Comparison of ENCODE assay signal across 8 cellular contexts in genomic region chr1:20483833-20484525, GRCh38. TPM values are rescaled to one million over a fixed set of nuclear protein-coding genes. Genes with fewer than 3 reads are reported as not detected.
DNase-seq lines count a peak whose midpoint lies in the region; ATAC-seq and TF ChIP-seq lines count a peak whose summit lies in the region.

No MANE protein-coding gene starts in this region.

- ATAC-seq in GM18511 (IDR thresholded peaks at IDR 0.05; ENCODE audit: unreplicated experiment) (no peak), HG03108 (IDR thresholded peaks at IDR 0.05; ENCODE audit: unreplicated experiment) (no peak)

- no peaks in the 10 kb centered on the region for H3K9me3 Mint-ChIP-seq in activated CD4-positive, alpha-beta memory T cell treated with anti-CD3 and anti-CD28 coated beads, Interleukin-2, amount 10 ng/mL, durations not matched to agents 7 days and 5 days
- H3K9me3 Mint-ChIP-seq in glutamatergic neuron (ENCODE audit: unreplicated experiment) (peaks cover 32% of the 10 kb centered on the region), osteocyte (ENCODE audit: unreplicated experiment) (no peaks in the 10 kb centered on the region)

- POLR2A ChIA-PET in activated CD4-positive, alpha-beta memory T cell treated with anti-CD3 and anti-CD28 coated beads, Interleukin-2, amount 10 ng/mL, durations not matched to agents 7 days and 5 days (lab: Charles Lee) = no interaction called here

- peak overlapping the region; percentile 35 for H3K4me3 Mint-ChIP-seq in activated CD4-positive, alpha-beta memory T cell treated with anti-CD3 and anti-CD28 coated beads, Interleukin-2, amount 10 ng/mL, durations not matched to agents 7 days and 5 days
- peak overlapping the region; percentile 99 for H3K4me3 Mint-ChIP-seq in glutamatergic neuron (ENCODE audit: unreplicated experiment)
- H3K4me3 Mint-ChIP-seq in osteocyte (ENCODE audit: unreplicated experiment) = peak overlapping the region; percentile 91

- H3K27ac Mint-ChIP-seq in activated CD4-positive, alpha-beta memory T cell treated with anti-CD3 and anti-CD28 coated beads, Interleukin-2, amount 10 ng/mL, durations not matched to agents 7 days and 5 days = no peak overlapping the region
- H3K27ac Mint-ChIP-seq in glutamatergic neuron (ENCODE audit: unreplicated experiment) = peak overlapping the region; percentile 92
- peak overlapping the region; percentile 69 for H3K27ac Mint-ChIP-seq in osteocyte (ENCODE audit: unreplicated experiment)

- peaks cover 74% of the 10 kb centered on the region for H3K27me3 Mint-ChIP-seq in activated CD4-positive, alpha-beta memory T cell treated with anti-CD3 and anti-CD28 coated beads, Interleukin-2, amount 10 ng/mL, durations not matched to agents 7 days and 5 days
- H3K27me3 Mint-ChIP-seq in glutamatergic neuron (ENCODE audit: unreplicated experiment) = peaks cover 26% of the 10 kb centered on the region
- H3K27me3 Mint-ChIP-seq in osteocyte (ENCODE audit: unreplicated experiment) = peaks cover 10% of the 10 kb centered on the region

- no peaks in the 10 kb centered on the region for H3K36me3 Mint-ChIP-seq in activated CD4-positive, alpha-beta memory T cell treated with anti-CD3 and anti-CD28 coated beads, Interleukin-2, amount 10 ng/mL, durations not matched to agents 7 days and 5 days (ENCODE audit: low read depth)
- H3K36me3 Mint-ChIP-seq in glutamatergic neuron (ENCODE audit: unreplicated experiment) (no peaks in the 10 kb centered on the region), osteocyte (ENCODE audit: unreplicated experiment) (no peaks in the 10 kb centered on the region)

- DNase-seq in activated CD8-positive, alpha-beta memory T cell treated with anti-CD3 and anti-CD28 coated beads for 24 hours = peak; percentile 64
- no peak for DNase-seq in activated CD8-positive, alpha-beta memory T cell treated with anti-CD3 and anti-CD28 coated beads, Interleukin-2, amount 50 U/mL, for 4 hours
- no peak for DNase-seq in activated CD4-positive, alpha-beta memory T cell treated with anti-CD3 and anti-CD28 coated beads, Interleukin-2, amount 10 ng/mL, durations not matched to agents 7 days and 5 days
- DNase-seq in glutamatergic neuron = peak; percentile 73
- DNase-seq in osteocyte (ENCODE audit: extremely low spot score, unreplicated experiment) = no peak
- DNase-seq in NCI-H446 treated with DMSO at 0.1 percent for 48 hours (lab: John Stamatoyannopoulos, UW) = no peak

- H3K4me1 Mint-ChIP-seq in activated CD4-positive, alpha-beta memory T cell treated with anti-CD3 and anti-CD28 coated beads, Interleukin-2, amount 10 ng/mL, durations not matched to agents 7 days and 5 days = peaks cover 11% of the 10 kb centered on the region
- peaks cover 35% of the 10 kb centered on the region for H3K4me1 Mint-ChIP-seq in glutamatergic neuron (ENCODE audit: low read depth, unreplicated experiment)
- H3K4me1 Mint-ChIP-seq in osteocyte (ENCODE audit: unreplicated experiment) = peaks cover 29% of the 10 kb centered on the region

- TF ChIP-seq CTCF in glutamatergic neuron (IDR thresholded peaks at IDR 0.05; ENCODE audit: partially characterized antibody, unreplicated experiment) (no peak), osteocyte (IDR thresholded peaks at IDR 0.05) (peak; percentile 29)

- CTCF ChIA-PET in activated CD4-positive, alpha-beta memory T cell treated with anti-CD3 and anti-CD28 coated beads, Interleukin-2, amount 10 ng/mL, durations not matched to agents 7 days and 5 days (lab: Charles Lee) = interaction anchor here (1.3 kb wide), 1 partner anchor 11 kb away, joined by 5 read pairs; no protein-coding TSS in a partner anchor

RNA-seq across cellular contexts. Expression of gene CAMK2N1, which starts 2.0 kb away (rescaled TPM):
- under 1 TPM; 0.63 to 0.88 TPM for total RNA-seq in activated CD4-positive, alpha-beta memory T cell treated with anti-CD3 and anti-CD28 coated beads, Interleukin-2, amount 10 ng/mL, durations not matched to agents 7 days and 5 days
- total RNA-seq in glutamatergic neuron (ENCODE audit: unreplicated experiment) = 120 TPM
- 26.8 and 30.0 TPM in 2 replicates for total RNA-seq in osteocyte

RNA-seq across cellular contexts. Expression of gene MUL1, which starts 24.0 kb away (rescaled TPM):
- 10 to 100 TPM; 21.0 to 21.8 TPM for total RNA-seq in activated CD4-positive, alpha-beta memory T cell treated with anti-CD3 and anti-CD28 coated beads, Interleukin-2, amount 10 ng/mL, durations not matched to agents 7 days and 5 days
- total RNA-seq in glutamatergic neuron (ENCODE audit: unreplicated experiment) (32.4 TPM), osteocyte (42.9 and 45.5 TPM in 2 replicates)

Comparison
In these comparisons a context has a peak if more than half of its experiments do, and no peak if none do; other contexts are left out.
1. DNase-seq: peak in activated CD8-positive, alpha-beta memory T cell treated with anti-CD3 and anti-CD28 coated beads for 24 hours (single experiment) and glutamatergic neuron (single experiment); none in activated CD8-positive, alpha-beta memory T cell treated with anti-CD3 and anti-CD28 coated beads, Interleukin-2, amount 50 U/mL, for 4 hours (single experiment), activated CD4-positive, alpha-beta memory T cell treated with anti-CD3 and anti-CD28 coated beads, Interleukin-2, amount 10 ng/mL, durations not matched to agents 7 days and 5 days (single experiment), osteocyte (single experiment) and NCI-H446 treated with DMSO at 0.1 percent for 48 hours (single experiment).
2. H3K4me3 Mint-ChIP-seq: peak in every context shown above with its lines; median percentile 99 in glutamatergic neuron; 91 in osteocyte; 35 in activated CD4-positive, alpha-beta memory T cell treated with anti-CD3 and anti-CD28 coated beads, Interleukin-2, amount 10 ng/mL, durations not matched to agents 7 days and 5 days.
3. RNA of gene CAMK2N1, which starts 2.0 kb away (total RNA-seq): 120 TPM in glutamatergic neuron (single experiment) and 26.8 to 30.0 TPM in osteocyte; 0.63 to 0.88 TPM in activated CD4-positive, alpha-beta memory T cell treated with anti-CD3 and anti-CD28 coated beads, Interleukin-2, amount 10 ng/mL, durations not matched to agents 7 days and 5 days; every median in the first group is over 10 times any median in the second.